In genomic region chr10:122702271-122702670, GRCh38 we compare ENCODE assay signal across 33 cellular contexts. TPM values are rescaled to one million over a fixed set of nuclear protein-coding genes. Genes with fewer than 3 reads are reported as not detected.
"Had no signal": no experiment of that assay in that cellular context is flagged by ENCODE, and none has a peak within 500 bp of the region (broad histone marks: within the 10 kb centered on the region; RNA-seq: fewer than 3 reads in every experiment).

No MANE protein-coding gene starts in this region.

- H3K27ac ChIP-seq: breast epithelium, esophagus squamous epithelium, left lung, neutrophil, prostate gland, sigmoid colon, suprapubic skin, tibial artery, upper lobe of right lung had no signal

- H3K27me3 ChIP-seq: breast epithelium, left lung, neutrophil, sigmoid colon, suprapubic skin, tibial artery, upper lobe of right lung had no signal

- H3K4me1 ChIP-seq: breast epithelium, esophagus squamous epithelium, left lung, prostate gland, sigmoid colon, suprapubic skin, tibial artery, upper lobe of right lung had no signal

- DNase-seq: activated CD4-positive, alpha-beta memory T cell treated with anti-CD3 and anti-CD28 coated beads, Interleukin-2, amount 10 ng/mL, durations not matched to agents 7 days and 5 days; activated CD4-positive, alpha-beta T cell treated with anti-CD3 and anti-CD28 coated beads, Interleukin-2, amount 10 ng/mL, durations not matched to agents 7 days and 5 days; activated CD4-positive, CD25-positive, alpha-beta regulatory T cell treated with anti-CD3 and anti-CD28 coated beads, Interleukin-2, amount 50 U/mL, for 72 hours; activated naive CD8-positive, alpha-beta T cell treated with anti-CD3 and anti-CD28 coated beads, Interleukin-2, amount 50 U/mL, for 24 hours; activated T-cell treated with anti-CD3 and anti-CD28 coated beads, Interleukin-2, amount 50 U/mL, for 48 hours; central memory CD4-positive, alpha-beta T cell; effector CD4-positive, alpha-beta T cell; esophagus squamous epithelium; foreskin melanocyte; kidney glomerular epithelial cell; left lung; naive B cell; nephron progenitor cell; sigmoid colon; stimulated activated CD4-positive, alpha-beta T cell treated with anti-CD3 and anti-CD28 coated beads, Interleukin-1b, Interleukin-23, amount 100 ng/mL, for 48 hours; stimulated activated CD4-positive, alpha-beta T cell treated with anti-CD3 and anti-CD28 coated beads, Interleukin-4, amount 100 ng/mL, for 4 hours; stimulated activated CD8-positive, alpha-beta memory T cell treated with anti-CD3 and anti-CD28 coated beads, Interleukin-4, amount 100 ng/mL, for 48 hours; stimulated activated naive CD8-positive, alpha-beta T cell treated with anti-CD3 and anti-CD28 coated beads, Interleukin-15, amount 100 ng/mL, for 72 hours; T-helper 2 cell; tibial artery; upper lobe of right lung had no signal

- H3K4me3 ChIP-seq: breast epithelium, esophagus squamous epithelium, left lung, lung, prostate gland, sigmoid colon, smooth muscle cell, suprapubic skin, tibial artery, upper lobe of right lung had no signal

- H3K9me3 ChIP-seq: breast epithelium, esophagus squamous epithelium, left lung, neutrophil, prostate gland, sigmoid colon, suprapubic skin, tibial artery, upper lobe of right lung had no signal

- H3K4me3 Mint-ChIP-seq: activated CD4-positive, alpha-beta memory T cell treated with anti-CD3 and anti-CD28 coated beads, Interleukin-2, amount 10 ng/mL, durations not matched to agents 7 days and 5 days; activated CD4-positive, alpha-beta T cell treated with anti-CD3 and anti-CD28 coated beads, Interleukin-2, amount 10 ng/mL, durations not matched to agents 7 days and 5 days; activated naive CD4-positive, alpha-beta T cell treated with anti-CD3 and anti-CD28 coated beads, Interleukin-2, amount 50 U/mL, for 24 hours; activated naive CD8-positive, alpha-beta T cell treated with anti-CD3 and anti-CD28 coated beads, Interleukin-2, amount 50 U/mL, for 24 hours; dendritic cell treated with granulocyte-macrophage colony-stimulating factor and Interleukin-4, amounts not matched to agents 40 ng/mL and 50 ng/mL, for 4 days; naive B cell; nephron progenitor cell; stimulated activated memory B cell treated with anti-CD40 and anti-IgM and Interleukin-4, amounts not matched to agents 10 μg/mL and 1 μg/mL and 100 μg/mL, for 72 hours; stimulated activated naive CD8-positive, alpha-beta T cell treated with anti-CD3 and anti-CD28 coated beads, Interleukin-15, amount 100 ng/mL, for 72 hours had no signal

- H3K27me3 Mint-ChIP-seq: activated naive CD8-positive, alpha-beta T cell treated with anti-CD3 and anti-CD28 coated beads, Interleukin-2, amount 50 U/mL, for 24 hours; dendritic cell treated with granulocyte-macrophage colony-stimulating factor and Interleukin-4, amounts not matched to agents 40 ng/mL and 50 ng/mL, for 4 days; stimulated activated memory B cell treated with anti-CD40 and anti-IgM and Interleukin-4, amounts not matched to agents 10 μg/mL and 1 μg/mL and 100 μg/mL, for 72 hours had no signal

- H3K36me3 Mint-ChIP-seq: activated naive CD4-positive, alpha-beta T cell treated with anti-CD3 and anti-CD28 coated beads, Interleukin-2, amount 50 U/mL, for 24 hours; naive B cell; stimulated activated memory B cell treated with anti-CD40 and anti-IgM and Interleukin-4, amounts not matched to agents 10 μg/mL and 1 μg/mL and 100 μg/mL, for 72 hours had no signal

- H3K27ac Mint-ChIP-seq: activated CD4-positive, alpha-beta memory T cell treated with anti-CD3 and anti-CD28 coated beads, Interleukin-2, amount 10 ng/mL, durations not matched to agents 7 days and 5 days; activated CD4-positive, alpha-beta T cell treated with anti-CD3 and anti-CD28 coated beads, Interleukin-2, amount 10 ng/mL, durations not matched to agents 7 days and 5 days; activated naive CD4-positive, alpha-beta T cell treated with anti-CD3 and anti-CD28 coated beads, Interleukin-2, amount 50 U/mL, for 24 hours; activated naive CD8-positive, alpha-beta T cell treated with anti-CD3 and anti-CD28 coated beads, Interleukin-2, amount 50 U/mL, for 24 hours; activated T-helper 2 cell treated with anti-CD3 and anti-CD28 coated beads, Interferon-gamma antibody, Interleukin-2, Interleukin-4, amounts not matched to agents 10 μg/mL and 5 μg/mL and 100 μg/mL, durations not matched to agents 14 hours and 24 hours and 36 hours; dendritic cell treated with granulocyte-macrophage colony-stimulating factor and Interleukin-4, amounts not matched to agents 40 ng/mL and 50 ng/mL, for 4 days; naive B cell; nephron progenitor cell; stimulated activated memory B cell treated with anti-CD40 and anti-IgM and Interleukin-4, amounts not matched to agents 10 μg/mL and 1 μg/mL and 100 μg/mL, for 72 hours; stimulated activated naive CD8-positive, alpha-beta T cell treated with anti-CD3 and anti-CD28 coated beads, Interleukin-15, amount 100 ng/mL, for 72 hours had no signal

- H3K4me2 ChIP-seq: smooth muscle cell had no signal

- ATAC-seq: activated naive CD8-positive, alpha-beta T cell treated with anti-CD3 and anti-CD28 coated beads, Interleukin-2, amount 50 U/mL, for 24 hours; left lung; stimulated activated memory B cell treated with anti-CD40 and anti-IgM and Interleukin-4, amounts not matched to agents 10 μg/mL and 1 μg/mL and 100 μg/mL, for 72 hours; stimulated activated naive CD8-positive, alpha-beta T cell treated with anti-CD3 and anti-CD28 coated beads, Interleukin-15, amount 100 ng/mL, for 72 hours; upper lobe of right lung had no signal

- H3K36me3 ChIP-seq: breast epithelium, esophagus squamous epithelium, left lung, neutrophil, prostate gland, sigmoid colon, suprapubic skin, tibial artery, upper lobe of right lung had no signal

- H3K9me3 Mint-ChIP-seq: activated CD4-positive, alpha-beta memory T cell treated with anti-CD3 and anti-CD28 coated beads, Interleukin-2, amount 10 ng/mL, durations not matched to agents 7 days and 5 days; activated CD4-positive, alpha-beta T cell treated with anti-CD3 and anti-CD28 coated beads, Interleukin-2, amount 10 ng/mL, durations not matched to agents 7 days and 5 days; activated naive CD4-positive, alpha-beta T cell treated with anti-CD3 and anti-CD28 coated beads, Interleukin-2, amount 50 U/mL, for 24 hours; activated naive CD8-positive, alpha-beta T cell treated with anti-CD3 and anti-CD28 coated beads, Interleukin-2, amount 50 U/mL, for 24 hours; activated T-helper 2 cell treated with anti-CD3 and anti-CD28 coated beads, Interferon-gamma antibody, Interleukin-2, Interleukin-4, amounts not matched to agents 10 μg/mL and 5 μg/mL and 100 μg/mL, durations not matched to agents 14 hours and 24 hours and 36 hours; dendritic cell treated with granulocyte-macrophage colony-stimulating factor and Interleukin-4, amounts not matched to agents 40 ng/mL and 50 ng/mL, for 4 days; naive B cell; nephron progenitor cell; stimulated activated memory B cell treated with anti-CD40 and anti-IgM and Interleukin-4, amounts not matched to agents 10 μg/mL and 1 μg/mL and 100 μg/mL, for 72 hours; stimulated activated naive CD8-positive, alpha-beta T cell treated with anti-CD3 and anti-CD28 coated beads, Interleukin-15, amount 100 ng/mL, for 72 hours had no signal

- H3K4me1 Mint-ChIP-seq: activated CD4-positive, alpha-beta T cell treated with anti-CD3 and anti-CD28 coated beads, Interleukin-2, amount 10 ng/mL, durations not matched to agents 7 days and 5 days; activated naive CD4-positive, alpha-beta T cell treated with anti-CD3 and anti-CD28 coated beads, Interleukin-2, amount 50 U/mL, for 24 hours; activated naive CD8-positive, alpha-beta T cell treated with anti-CD3 and anti-CD28 coated beads, Interleukin-2, amount 50 U/mL, for 24 hours; naive B cell; nephron progenitor cell; stimulated activated naive CD8-positive, alpha-beta T cell treated with anti-CD3 and anti-CD28 coated beads, Interleukin-15, amount 100 ng/mL, for 72 hours had no signal

RNA-seq across cellular contexts. Expression of gene C10orf120, which starts 2.6 kb away (rescaled TPM):
- total RNA-seq: activated CD4-positive, alpha-beta memory T cell treated with anti-CD3 and anti-CD28 coated beads, Interleukin-2, amount 10 ng/mL, durations not matched to agents 7 days and 5 days; activated CD4-positive, alpha-beta T cell treated with anti-CD3 and anti-CD28 coated beads, Interleukin-2, amount 10 ng/mL, durations not matched to agents 7 days and 5 days; activated T-helper 2 cell treated with anti-CD3 and anti-CD28 coated beads, Interferon-gamma antibody, Interleukin-2, Interleukin-4, amounts not matched to agents 10 μg/mL and 5 μg/mL and 100 μg/mL, durations not matched to agents 14 hours and 24 hours and 36 hours; breast epithelium; esophagus squamous epithelium; left lung; lung; mesenteric fat pad; osteocyte; sigmoid colon; smooth muscle cell; suprapubic skin; upper lobe of right lung had no signal
